In the genomic region with DNA sequence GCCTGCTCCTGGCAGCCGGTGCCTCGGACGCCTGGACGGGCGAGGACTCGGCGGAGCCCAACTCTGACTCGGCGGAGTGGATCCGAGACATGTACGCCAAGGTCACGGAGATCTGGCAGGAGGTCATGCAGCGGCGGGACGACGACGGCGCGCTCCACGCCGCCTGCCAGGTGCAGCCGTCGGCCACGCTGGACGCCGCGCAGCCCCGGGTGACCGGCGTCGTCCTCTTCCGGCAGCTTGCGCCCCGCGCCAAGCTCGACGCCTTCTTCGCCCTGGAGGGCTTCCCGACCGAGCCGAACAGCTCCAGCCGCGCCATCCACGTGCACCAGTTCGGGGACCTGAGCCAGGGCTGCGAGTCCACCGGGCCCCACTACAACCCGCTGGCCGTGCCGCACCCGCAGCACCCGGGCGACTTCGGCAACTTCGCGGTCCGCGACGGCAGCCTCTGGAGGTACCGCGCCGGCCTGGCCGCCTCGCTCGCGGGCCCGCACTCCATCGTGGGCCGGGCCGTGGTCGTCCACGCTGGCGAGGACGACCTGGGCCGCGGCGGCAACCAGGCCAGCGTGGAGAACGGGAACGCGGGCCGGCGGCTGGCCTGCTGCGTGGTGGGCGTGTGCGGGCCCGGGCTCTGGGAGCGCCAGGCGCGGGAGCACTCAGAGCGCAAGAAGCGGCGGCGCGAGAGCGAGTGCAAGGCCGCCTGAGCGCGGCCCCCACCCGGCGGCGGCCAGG, we compare ENCODE assay signal across 18 cellular contexts. TPM values are rescaled to one million over a fixed set of nuclear protein-coding genes. Genes with fewer than 3 reads are reported as not detected.
A peak's percentile ranks its signal among the peaks of the same experiment; 100 is the strongest.
DNase-seq lines count a peak whose midpoint lies in the region; ATAC-seq and TF ChIP-seq lines count a peak whose summit lies in the region.
"Had no signal": no experiment of that assay in that cellular context is flagged by ENCODE, and none has a peak within 500 bp of the region (broad histone marks: within the 10 kb centered on the region; RNA-seq: fewer than 3 reads in every experiment).

No MANE protein-coding gene starts in this region.

- no peaks in the 10 kb centered on the region for H3K79me2 ChIP-seq in GM23338 (replicated peaks; ENCODE audit: insufficient read depth)
- no peaks in the 10 kb centered on the region for H3K79me2 ChIP-seq in mammary epithelial cell (ENCODE audit: insufficient read depth, low read length)

- TF ChIP-seq POLR2A in sigmoid colon (IDR thresholded peaks at IDR 0.05), result no peak

- H3K36me3 ChIP-seq in GM23338 (ENCODE audit: insufficient read depth) (no peaks in the 10 kb centered on the region), mammary epithelial cell (ENCODE audit: insufficient read depth, low read length) (no peaks in the 10 kb centered on the region), sigmoid colon (no peaks in the 10 kb centered on the region)

- peak overlapping the region; percentile 77; the same call in 2 of the 3 replicates for H3K4me3 Mint-ChIP-seq in GM23338
- H3K4me3 Mint-ChIP-seq: activated T-cell treated with anti-CD3 and anti-CD28 coated beads, Interleukin-2, amount 50 U/mL, for 24 hours had no signal

- H3K4me1 Mint-ChIP-seq in GM23338, result peaks cover 30% of the 10 kb centered on the region

- peaks cover 2% of the 10 kb centered on the region; the same call in 1 of the 3 replicates for H3K36me3 Mint-ChIP-seq in GM23338 (ENCODE audit: low read depth)

- H3K27me3 ChIP-seq in GM23338 (ENCODE audit: insufficient read depth) (peaks cover 73% of the 10 kb centered on the region), mammary epithelial cell (ENCODE audit: insufficient read depth, low read length) (peaks cover 6% of the 10 kb centered on the region), sigmoid colon (peaks cover 0 to 11% (median 0%) of the 10 kb centered on the region in 3 donors)

- BruUV-seq in mammary epithelial cell (replicated peaks; lab: Mats Ljungman, UMichigan), result no TSS peak

- no peak overlapping the region for H3K27ac Mint-ChIP-seq in GM23338
- H3K27ac Mint-ChIP-seq: activated T-cell treated with anti-CD3 and anti-CD28 coated beads, Interleukin-2, amount 50 U/mL, for 24 hours had no signal

- H3K4me2 ChIP-seq in GM23338 (peak overlapping the region; percentile 90), mammary epithelial cell (ENCODE audit: insufficient read depth, low read depth, low read length) (no peak overlapping the region)

- H3K27ac ChIP-seq in GM23338 (ENCODE audit: low read depth) (no peak overlapping the region), mammary epithelial cell (ENCODE audit: insufficient read depth, low read depth, low read length) (no peak overlapping the region), sigmoid colon (peak overlapping the region in 1 of 4 donors; percentile 61)

- no peaks in the 10 kb centered on the region for H4K20me1 ChIP-seq in GM23338 (replicated peaks; ENCODE audit: insufficient read depth)
- no peaks in the 10 kb centered on the region for H4K20me1 ChIP-seq in mammary epithelial cell (ENCODE audit: insufficient read depth, low read length)

- intact Hi-C loops in mammary epithelial cell (cut with micrococcal nuclease) (no loop called here), sigmoid colon (cut with DNase I) (loop anchor here (5.0 to 10.0 kb wide), 4 partner anchors 113 to 435 kb away; partner anchors contain the start of genes CCDC149, DHX15 and PI4K2B)

- H3K9me3 ChIP-seq in mammary epithelial cell (replicated peaks; ENCODE audit: insufficient read depth, low read length) (no peaks in the 10 kb centered on the region), sigmoid colon (no peaks in the 10 kb centered on the region)

- TF ChIP-seq CTCF in GM23338 (conservative IDR thresholded peaks at IDR 0.05; ENCODE audit: low read depth in 2 of 2) (no peak), mammary epithelial cell (conservative IDR thresholded peaks at IDR 0.05 in 1 of 2, IDR thresholded peaks at IDR 0.05 in 1 of 2; ENCODE audit: extremely low read depth in 1 of 2, insufficient read depth in 1 of 2, low read depth in 1 of 2, low read length in 2 of 2) (no peak), sigmoid colon (IDR thresholded peaks at IDR 0.05) (no peak)

- peaks cover 5% of the 10 kb centered on the region; the same call in 1 of the 2 replicates for H3F3A ChIP-seq in GM23338 (replicated peaks; ENCODE audit: low read depth)

- dilution Hi-C loops in mammary epithelial cell (cut with HindIII; ENCODE audit: low sequenced_read_pairs), result no loop called here

- WGBS in mammary epithelial cell (ENCODE audit: low coverage, missing lambda C conversion rate), result 72% methylated on average over 25 of the region's 102 CpGs
- 45 to 84% methylated on average over 102 of the region's 102 CpGs for WGBS in sigmoid colon, 2 donors

- peaks cover 3% of the 10 kb centered on the region; the same call in 1 of the 3 replicates for H3K9me3 Mint-ChIP-seq in GM23338
- H3K9me3 Mint-ChIP-seq: activated T-cell treated with anti-CD3 and anti-CD28 coated beads, Interleukin-2, amount 50 U/mL, for 24 hours had no signal

- DNase-seq in GM23338 (ENCODE audit: low spot score), result peak; percentile 65
- no peak for DNase-seq in mammary epithelial cell
- no peak for DNase-seq in sigmoid colon
- DNase-seq in NAMALWA (ENCODE audit: low spot score), result no peak
- DNase-seq in NCI-H774 (lab: John Stamatoyannopoulos, UW), result no peak
- DNase-seq: activated CD4-positive, CD25-positive, alpha-beta regulatory T cell treated with anti-CD3 and anti-CD28 coated beads, Interleukin-2, amount 50 U/mL, for 72 hours; activated T-cell treated with anti-CD3 and anti-CD28 coated beads, Interleukin-2, amount 50 U/mL, for 24 hours; DMS53; effector CD4-positive, alpha-beta T cell; KG1; NCI-H1436 treated with DMSO at 0.1 percent for 48 hours; NCI-H510A treated with DMSO at 0.1 percent for 48 hours; stimulated activated CD8-positive, alpha-beta memory T cell treated with anti-CD3 and anti-CD28 coated beads, Interleukin-4, amount 100 ng/mL, for 48 hours; T-helper 1 cell had no signal

- no peak overlapping the region for H3K9ac ChIP-seq in mammary epithelial cell (ENCODE audit: insufficient read depth, low read length)

- in situ Hi-C loops in mammary epithelial cell (cut with MboI; ENCODE audit: low sequenced_read_pairs in 2 of 2), result no loop called here

- H3K9me2 ChIP-seq in GM23338 (ENCODE audit: insufficient read depth), result no peaks in the 10 kb centered on the region

- peak overlapping the region; percentile 63 for H3K4me3 ChIP-seq in GM23338
- H3K4me3 ChIP-seq in mammary epithelial cell (replicated peaks in 1 of 3; ENCODE audit: insufficient read depth in 1 of 3, low read depth in 2 of 3, low read length in 3 of 3), result no peak overlapping the region
- H3K4me3 ChIP-seq in iPS-11a (ENCODE audit: low read depth, low read length), result peak overlapping the region; percentile 13
- H3K4me3 ChIP-seq in sigmoid colon, result peak overlapping the region in 3 of 4 donors; percentile 25 to 39 (median 33)

- CTCF ChIA-PET in mammary epithelial cell (lab: Charles Lee; ENCODE audit: low non-redundant PET), result no interaction called here

- H2AFZ ChIP-seq in GM23338, result peak overlapping the region; percentile 91
- H2AFZ ChIP-seq in mammary epithelial cell (ENCODE audit: low read depth, low read length), result peak overlapping the region; percentile 33

- H3K27me3 Mint-ChIP-seq in GM23338 (ENCODE audit: insufficient read depth, low read depth, poor library complexity), result peaks cover 32% of the 10 kb centered on the region

- ATAC-seq in GM23338 (peak; percentile 48), HG02678 (IDR thresholded peaks at IDR 0.05; ENCODE audit: unreplicated experiment) (no peak), HG02642 (IDR thresholded peaks at IDR 0.05; ENCODE audit: poor library complexity, unreplicated experiment) (no peak)
- ATAC-seq: Panc1 had no signal

- no peak for TF ChIP-seq EP300 in sigmoid colon (IDR thresholded peaks at IDR 0.05)

- H3K4me1 ChIP-seq in GM23338 (ENCODE audit: insufficient read depth) (peaks cover 21% of the 10 kb centered on the region), mammary epithelial cell (ENCODE audit: insufficient read depth, low read length) (peaks cover 4% of the 10 kb centered on the region), sigmoid colon (peaks cover 0 to 55% (median 31%) of the 10 kb centered on the region in 4 donors)

TF ChIP-seq in GM23338, 12 proteins besides CTCF, POLR2A, EP300 and RAD21:
- TF ChIP-seq JUNB (IDR thresholded peaks at IDR 0.05; ENCODE audit: unreplicated experiment), result no peak
- peak; percentile 4 for TF ChIP-seq EZH2 (IDR thresholded peaks at IDR 0.05; ENCODE audit: low read depth, unreplicated experiment)
TF ChIP-seq in GM23338: peak in this region for 1.

RNA-seq across cellular contexts. Expression of gene SOD3, which starts 4.3 kb away (rescaled TPM):
- total RNA-seq in GM23338 (2014; rRNA removed; shearing (Covaris generic)), result 11.8 and 16.6 TPM in 2 replicates
- 7.5 and 8.9 TPM in 2 replicates for polyA plus RNA-seq in GM23338 (2016; fragmentation: Nextera tagmentation; extraction: Ambion mirVana)
- total RNA-seq in mammary epithelial cell, result under 1 TPM in 1 of 2 donors, not detected in 1; 0.17 TPM
- polyA plus RNA-seq in mammary epithelial cell, result not detected
- polyA minus RNA-seq in mammary epithelial cell, result not detected
- 100 to 1,000 TPM in 2 of 4 donors, 10 to 100 TPM in 2; 45.3 to 164 (median 95.4) TPM for total RNA-seq in sigmoid colon
- 10 to 100 TPM in 1 of 3 donors, 1 to 10 TPM in 2; 3.2 to 28.9 (median 9.6) TPM for polyA plus RNA-seq in sigmoid colon

Comparison
In these comparisons a context has a peak if more than half of its experiments do, and no peak if none do; other contexts are left out.
1. H3K4me3 ChIP-seq: peak in GM23338 (single experiment), iPS-11a (single experiment) and sigmoid colon (3 of 4); none in mammary epithelial cell (0 of 3).
2. RNA of gene SOD3, which starts 4.3 kb away (total RNA-seq): 45.3 to 164 TPM in sigmoid colon and 11.8 to 16.6 TPM in GM23338; 0.17 TPM in mammary epithelial cell; every median in the first group is over 10 times any median in the second.